Comparison of ENCODE assay signal across 9 cellular contexts in the genomic region with DNA sequence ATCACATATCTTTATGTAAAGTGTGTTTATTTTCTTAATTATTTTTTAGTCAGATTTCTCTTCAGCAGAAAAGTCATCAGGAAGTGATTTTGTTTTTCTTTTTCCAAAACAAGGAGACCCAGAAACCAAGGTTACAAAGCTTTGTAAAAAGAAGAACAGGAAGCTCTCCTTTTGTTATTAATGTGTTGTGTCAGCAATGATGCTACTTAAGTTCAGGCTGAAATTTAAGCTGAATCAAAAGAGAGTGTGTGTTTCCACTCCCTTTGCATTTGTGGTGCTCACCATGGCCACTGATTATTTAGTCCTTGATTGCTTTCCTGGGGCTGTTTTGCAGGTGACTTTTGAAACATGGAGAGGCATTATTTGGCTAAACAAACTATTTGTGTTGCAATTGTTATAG.
DNase-seq lines count a peak whose midpoint lies in the region; ATAC-seq and TF ChIP-seq lines count a peak whose summit lies in the region.
"Had no signal": no experiment of that assay in that cellular context is flagged by ENCODE, and none has a peak within 500 bp of the region (broad histone marks: within the 10 kb centered on the region; RNA-seq: fewer than 3 reads in every experiment).

No MANE protein-coding gene starts in this region.

- H3K9ac ChIP-seq in SK-N-SH, result no peak overlapping the region

- peaks cover 0 to 5% of the 10 kb centered on the region in 2 experiments; a peak in 2 of 4 replicates for H3K4me1 ChIP-seq in SK-N-SH (ENCODE audit: control insufficient read depth in 1 of 2, insufficient read depth in 2 of 2, low read depth in 1 of 2, low read length in 1 of 2)
- peaks cover 13 to 51% (median 40%) of the 10 kb centered on the region in 6 donors for H3K4me1 ChIP-seq in spleen

- H3K79me2 ChIP-seq in SK-N-SH (ENCODE audit: insufficient read depth), result no peaks in the 10 kb centered on the region

- H3K27me3 Mint-ChIP-seq in central memory CD8-positive, alpha-beta T cell, result no peaks in the 10 kb centered on the region

- no peak for TF ChIP-seq EP300 in SK-N-SH (IDR thresholded peaks at IDR 0.05; ENCODE audit: borderline replicate concordance in 1 of 2, low read depth in 1 of 2, low read length in 1 of 2)

- DNase-seq in SK-N-SH (no peak), KG1 (lab: John Stamatoyannopoulos, UW) (peak; percentile 26), spleen (no peak), NCI-H2171 (lab: John Stamatoyannopoulos, UW) (no peak), foreskin melanocyte (no peak)
- DNase-seq in central memory CD8-positive, alpha-beta T cell (ENCODE audit: low spot score in 2 of 2), result peak in 1 of 2 donors; percentile 28
- DNase-seq: right cardiac atrium had no signal

- no peaks in the 10 kb centered on the region for H4K20me1 ChIP-seq in SK-N-SH (ENCODE audit: insufficient read depth)

- intact Hi-C loops in spleen (cut with DNase I; ENCODE audit: low total_unique reads), result no loop called here

- no peak overlapping the region for H3K4me3 ChIP-seq in SK-N-SH (ENCODE audit: low read depth in 2 of 2, low read length in 1 of 2)
- peak overlapping the region in 2 of 8 donors; percentile 2 to 59 for H3K4me3 ChIP-seq in spleen

- H3K27ac ChIP-seq in SK-N-SH (ENCODE audit: low read depth in 2 of 2, low read length in 1 of 2) (no peak overlapping the region), spleen (peak overlapping the region; percentile 67 to 96 (median 90))

- H3K4me1 Mint-ChIP-seq in central memory CD8-positive, alpha-beta T cell, result peaks cover 44% of the 10 kb centered on the region

- H2AFZ ChIP-seq in SK-N-SH (ENCODE audit: low read depth), result peak overlapping the region; percentile 20; the same call in 1 of the 2 replicates

- no peak for TF ChIP-seq CTCF in SK-N-SH (IDR thresholded peaks at IDR 0.05)
- no peak for TF ChIP-seq CTCF in spleen (IDR thresholded peaks at IDR 0.05 in 8 of 11, conservative IDR thresholded peaks at IDR 0.05 in 3 of 11)

- H3K9me3 ChIP-seq in SK-N-SH (no peaks in the 10 kb centered on the region), spleen (peaks cover 0 to 5% (median 0%) of the 10 kb centered on the region in 8 donors)

- peak overlapping the region; percentile 97 for H3K27ac Mint-ChIP-seq in central memory CD8-positive, alpha-beta T cell (ENCODE audit: low read depth)

- TF ChIP-seq POLR2A in spleen (IDR thresholded peaks at IDR 0.05), result no peak

- CTCF ChIA-PET in SK-N-SH (lab: Yijun Ruan, JAX), result interaction anchor here (0.8 kb wide), 1 partner anchor 12 kb away, joined by 3 read pairs; no protein-coding TSS in a partner anchor

- ATAC-seq in SK-N-SH treated with all-trans-retinoic acid at 6 μM for 48 hours (no peak), HG02642 (IDR thresholded peaks at IDR 0.05; ENCODE audit: poor library complexity, unreplicated experiment) (no peak)
- peak; percentile 60 for ATAC-seq in central memory CD8-positive, alpha-beta T cell (replicated peaks; ENCODE audit: extremely low read depth, poor library complexity, severe bottlenecking)

- no peak for TF ChIP-seq RAD21 in SK-N-SH (IDR thresholded peaks at IDR 0.05; ENCODE audit: low read length)

- H3K27me3 ChIP-seq in SK-N-SH (ENCODE audit: insufficient read depth) (no peaks in the 10 kb centered on the region), spleen (replicated peaks in 1 of 7) (no peaks in the 10 kb centered on the region)

- peak overlapping the region; percentile 70 for H3K4me3 Mint-ChIP-seq in central memory CD8-positive, alpha-beta T cell

- no peaks in the 10 kb centered on the region for H3K9me2 ChIP-seq in SK-N-SH

- no peaks in the 10 kb centered on the region for H3F3A ChIP-seq in SK-N-SH (replicated peaks; ENCODE audit: insufficient read depth)

- no peak overlapping the region for H3K4me2 ChIP-seq in SK-N-SH

- H3K9me3 Mint-ChIP-seq in central memory CD8-positive, alpha-beta T cell, result no peaks in the 10 kb centered on the region

- POLR2A ChIA-PET in SK-N-SH (lab: Yijun Ruan, JAX), result no interaction called here

- H3K36me3 Mint-ChIP-seq in central memory CD8-positive, alpha-beta T cell (ENCODE audit: insufficient read depth), result peaks cover 13% of the 10 kb centered on the region

- H3K36me3 ChIP-seq in SK-N-SH (replicated peaks in 1 of 2; ENCODE audit: control insufficient read depth in 1 of 2, insufficient read depth in 2 of 2, low read length in 1 of 2), result no peaks in the 10 kb centered on the region
- no peaks in the 10 kb centered on the region for H3K36me3 ChIP-seq in spleen

TF ChIP-seq in SK-N-SH, 30 proteins besides CTCF, POLR2A, EP300 and RAD21 (continues in another document):
- TF ChIP-seq SMC3 (IDR thresholded peaks at IDR 0.05; ENCODE audit: low read depth, low read length), result no peak
- TF ChIP-seq GABPA (IDR thresholded peaks at IDR 0.05; ENCODE audit: low read depth), result no peak
- TF ChIP-seq, protein P1, sequence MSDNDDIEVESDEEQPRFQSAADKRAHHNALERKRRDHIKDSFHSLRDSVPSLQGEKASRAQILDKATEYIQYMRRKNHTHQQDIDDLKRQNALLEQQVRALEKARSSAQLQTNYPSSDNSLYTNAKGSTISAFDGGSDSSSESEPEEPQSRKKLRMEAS (IDR thresholded peaks at IDR 0.05; ENCODE audit: low read depth), result no peak
- TF ChIP-seq, protein P2, sequence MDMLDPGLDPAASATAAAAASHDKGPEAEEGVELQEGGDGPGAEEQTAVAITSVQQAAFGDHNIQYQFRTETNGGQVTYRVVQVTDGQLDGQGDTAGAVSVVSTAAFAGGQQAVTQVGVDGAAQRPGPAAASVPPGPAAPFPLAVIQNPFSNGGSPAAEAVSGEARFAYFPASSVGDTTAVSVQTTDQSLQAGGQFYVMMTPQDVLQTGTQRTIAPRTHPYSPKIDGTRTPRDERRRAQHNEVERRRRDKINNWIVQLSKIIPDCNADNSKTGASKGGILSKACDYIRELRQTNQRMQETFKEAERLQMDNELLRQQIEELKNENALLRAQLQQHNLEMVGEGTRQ (IDR thresholded peaks at IDR 0.05; ENCODE audit: borderline replicate concordance, low read depth, low read length), result no peak
- TF ChIP-seq, protein P3, sequence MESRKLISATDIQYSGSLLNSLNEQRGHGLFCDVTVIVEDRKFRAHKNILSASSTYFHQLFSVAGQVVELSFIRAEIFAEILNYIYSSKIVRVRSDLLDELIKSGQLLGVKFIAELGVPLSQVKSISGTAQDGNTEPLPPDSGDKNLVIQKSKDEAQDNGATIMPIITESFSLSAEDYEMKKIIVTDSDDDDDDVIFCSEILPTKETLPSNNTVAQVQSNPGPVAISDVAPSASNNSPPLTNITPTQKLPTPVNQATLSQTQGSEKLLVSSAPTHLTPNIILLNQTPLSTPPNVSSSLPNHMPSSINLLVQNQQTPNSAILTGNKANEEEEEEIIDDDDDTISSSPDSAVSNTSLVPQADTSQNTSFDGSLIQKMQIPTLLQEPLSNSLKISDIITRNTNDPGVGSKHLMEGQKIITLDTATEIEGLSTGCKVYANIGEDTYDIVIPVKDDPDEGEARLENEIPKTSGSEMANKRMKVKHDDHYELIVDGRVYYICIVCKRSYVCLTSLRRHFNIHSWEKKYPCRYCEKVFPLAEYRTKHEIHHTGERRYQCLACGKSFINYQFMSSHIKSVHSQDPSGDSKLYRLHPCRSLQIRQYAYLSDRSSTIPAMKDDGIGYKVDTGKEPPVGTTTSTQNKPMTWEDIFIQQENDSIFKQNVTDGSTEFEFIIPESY (IDR thresholded peaks at IDR 0.05; ENCODE audit: borderline replicate concordance, low read depth), result no peak
- TF ChIP-seq MEF2A (IDR thresholded peaks at IDR 0.05; ENCODE audit: borderline replicate concordance, low read depth), result no peak
- TF ChIP-seq RCOR1 (IDR thresholded peaks at IDR 0.05; ENCODE audit: low read length), result no peak
- no peak for TF ChIP-seq EZH2phosphoT487 (IDR thresholded peaks at IDR 0.05; ENCODE audit: borderline replicate concordance, low read depth)

TF ChIP-seq in SK-N-SH treated with all-trans-retinoic acid at 6 μM for 48 hours, 23 proteins besides CTCF, POLR2A, EP300 and RAD21 (continues in another document):
- TF ChIP-seq SNAI2 (CRISPR knock-in tag; IDR thresholded peaks at IDR 0.05), result no peak
- TF ChIP-seq CSDC2 (CRISPR knock-in tag; IDR thresholded peaks at IDR 0.05), result no peak
- TF ChIP-seq PPARA (CRISPR knock-in tag; IDR thresholded peaks at IDR 0.05; ENCODE audit: borderline replicate concordance), result no peak
- no peak for TF ChIP-seq CSRNP3 (CRISPR knock-in tag; IDR thresholded peaks at IDR 0.05)
- no peak for TF ChIP-seq ZNF8 (CRISPR knock-in tag; IDR thresholded peaks at IDR 0.05)
- no peak for TF ChIP-seq TCF4 (CRISPR knock-in tag; IDR thresholded peaks at IDR 0.05; ENCODE audit: borderline replicate concordance)
- TF ChIP-seq ESRRG (CRISPR knock-in tag; IDR thresholded peaks at IDR 0.05), result no peak
- no peak for TF ChIP-seq RARB (CRISPR knock-in tag; IDR thresholded peaks at IDR 0.05)

Comparison
In these comparisons a context has a peak if more than half of its experiments do, and no peak if none do; other contexts are left out.
1. H3K27ac ChIP-seq: peak in spleen (8 of 8); none in SK-N-SH (0 of 2).